In genomic region chr5:102375256-102375655, GRCh38 we compare ENCODE assay signal across 24 cellular contexts.
DNase-seq lines count a peak whose midpoint lies in the region; ATAC-seq and TF ChIP-seq lines count a peak whose summit lies in the region.
"Had no signal": no experiment of that assay in that cellular context is flagged by ENCODE, and none has a peak within 500 bp of the region (broad histone marks: within the 10 kb centered on the region; RNA-seq: fewer than 3 reads in every experiment).

No MANE protein-coding gene starts in this region.

- peaks cover 16% of the 10 kb centered on the region for H3K4me1 Mint-ChIP-seq in chondrocyte (ENCODE audit: low read depth)
- H3K4me1 Mint-ChIP-seq in naive thymus-derived CD8-positive, alpha-beta T cell, result no peaks in the 10 kb centered on the region
- H3K4me1 Mint-ChIP-seq: GM23338 had no signal

- no peaks in the 10 kb centered on the region for H3K9me3 Mint-ChIP-seq in chondrocyte (ENCODE audit: low read depth)
- H3K9me3 Mint-ChIP-seq in naive thymus-derived CD8-positive, alpha-beta T cell, result peaks cover 0 to 5% (median 0%) of the 10 kb centered on the region in 9 donors
- H3K9me3 Mint-ChIP-seq: GM23338 had no signal

- no peak for ATAC-seq in naive thymus-derived CD8-positive, alpha-beta T cell
- no peak for ATAC-seq in HG03457 (IDR thresholded peaks at IDR 0.05; ENCODE audit: unreplicated experiment)
- ATAC-seq: GM23338 had no signal

- H3K36me3 ChIP-seq in ACC112 (ENCODE audit: insufficient read depth, low read length), result no peaks in the 10 kb centered on the region
- H3K36me3 ChIP-seq: Peyer's patch had no signal

- H3K27me3 Mint-ChIP-seq in chondrocyte (ENCODE audit: low read depth), result no peaks in the 10 kb centered on the region
- no peaks in the 10 kb centered on the region for H3K27me3 Mint-ChIP-seq in naive thymus-derived CD8-positive, alpha-beta T cell

- no peak overlapping the region for H3K27ac ChIP-seq in ACC112 (ENCODE audit: low read depth, low read length)
- H3K27ac ChIP-seq: Peyer's patch had no signal

- DNase-seq in LHCN-M2 (ENCODE audit: low read depth), result peak; percentile 1
- DNase-seq in chondrocyte (ENCODE audit: low spot score), result no peak
- DNase-seq in retinal pigment epithelial cell (ENCODE audit: low read depth), result peak; percentile 2
- no peak for DNase-seq in naive thymus-derived CD8-positive, alpha-beta T cell
- no peak for DNase-seq in NCI-H524 (lab: John Stamatoyannopoulos, UW)
- DNase-seq in mucosa of gallbladder (ENCODE audit: low spot score), result no peak
- DNase-seq: 8988T, DMS153, DND-41, HCEC 1CT, Karpas-422, MV-4-11, NCI-H1105, NCI-H1436 treated with DMSO at 0.1 percent for 48 hours, NCI-H187 treated with DMSO at 0.1 percent for 48 hours, NCI-H2171 treated with DMSO at 0.1 percent for 48 hours, NCI-H345, NCI-H524 treated with DMSO at 0.1 percent for 48 hours, Peyer's patch, SHP77 treated with DMSO at 0.1 percent for 48 hours, SW 1271 had no signal

- H3K4me3 ChIP-seq in ACC112 (ENCODE audit: low read depth, low read length) (peak overlapping the region; percentile 62), retinal pigment epithelial cell (ENCODE audit: low read length) (no peak overlapping the region)
- H3K4me3 ChIP-seq: GM23338, Peyer's patch had no signal

- TF ChIP-seq CTCF in chondrocyte (IDR thresholded peaks at IDR 0.05) (no peak), retinal pigment epithelial cell (conservative IDR thresholded peaks at IDR 0.05; ENCODE audit: low read depth, low read length) (no peak)

- H3K4me1 ChIP-seq in ACC112 (ENCODE audit: control insufficient read depth, insufficient read depth, low read length, unreplicated experiment), result peaks cover 4% of the 10 kb centered on the region
- H3K4me1 ChIP-seq: Peyer's patch had no signal

- peak overlapping the region; percentile 68 for H2AFZ ChIP-seq in ACC112 (ENCODE audit: low read length, unreplicated experiment)
- H2AFZ ChIP-seq: GM23338 had no signal

- POLR2A ChIA-PET in naive thymus-derived CD8-positive, alpha-beta T cell (lab: Charles Lee), result no interaction called here

- H3K4me3 Mint-ChIP-seq in chondrocyte (ENCODE audit: unreplicated experiment), result no peak overlapping the region
- H3K4me3 Mint-ChIP-seq in naive thymus-derived CD8-positive, alpha-beta T cell, result no peak overlapping the region
- H3K4me3 Mint-ChIP-seq: GM23338 had no signal

- no peaks in the 10 kb centered on the region for H3K79me2 ChIP-seq in ACC112 (ENCODE audit: control insufficient read depth, insufficient read depth, low read length, unreplicated experiment)

- peak overlapping the region; percentile 57 for H3K27ac Mint-ChIP-seq in chondrocyte (ENCODE audit: unreplicated experiment)
- no peak overlapping the region for H3K27ac Mint-ChIP-seq in naive thymus-derived CD8-positive, alpha-beta T cell
- H3K27ac Mint-ChIP-seq: GM23338 had no signal

- no peaks in the 10 kb centered on the region for H3K36me3 Mint-ChIP-seq in chondrocyte (ENCODE audit: low read depth)
- H3K36me3 Mint-ChIP-seq in naive thymus-derived CD8-positive, alpha-beta T cell, result no peaks in the 10 kb centered on the region

- no peaks in the 10 kb centered on the region for H3K27me3 ChIP-seq in ACC112 (ENCODE audit: insufficient read depth, low read length)
- H3K27me3 ChIP-seq: Peyer's patch had no signal

Comparison
In these comparisons a context has a peak if more than half of its experiments do, and no peak if none do; other contexts are left out.
1. DNase-seq: peak in LHCN-M2 (single experiment) and retinal pigment epithelial cell (single experiment); none in chondrocyte (single experiment), naive thymus-derived CD8-positive, alpha-beta T cell (0 of 10), NCI-H524 (0 of 2) and mucosa of gallbladder (single experiment).